8 cellular contexts compared by ENCODE assay signal in the genomic region with DNA sequence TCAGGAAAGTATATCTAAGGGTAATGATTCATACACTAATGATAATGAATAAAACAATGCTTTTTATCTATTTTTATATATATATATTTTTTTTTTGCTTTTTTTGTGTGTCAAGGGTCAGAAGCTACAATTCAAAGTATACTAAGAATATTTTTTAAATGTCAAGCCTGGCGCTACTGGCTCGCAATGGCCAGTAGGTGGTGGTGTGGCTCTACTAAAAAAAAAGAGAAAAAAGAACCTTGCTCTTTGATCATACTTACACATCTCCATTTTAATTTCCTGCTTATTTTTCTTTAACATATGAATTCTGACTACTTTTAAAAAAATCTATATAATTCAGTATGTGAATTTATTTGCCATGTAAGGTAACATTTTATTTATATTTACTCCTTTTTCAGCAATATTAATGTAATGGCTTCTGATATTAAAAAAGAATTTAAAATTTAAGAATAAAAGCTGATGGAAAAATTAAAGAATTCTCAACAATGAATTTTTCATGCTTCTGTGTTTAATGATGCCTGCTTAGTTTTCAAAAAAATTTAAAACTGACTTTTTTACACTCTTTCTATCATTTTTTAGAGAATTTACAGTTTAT.
A peak's percentile ranks its signal among the peaks of the same experiment; 100 is the strongest.
DNase-seq lines count a peak whose midpoint lies in the region; ATAC-seq and TF ChIP-seq lines count a peak whose summit lies in the region.

No MANE protein-coding gene starts in this region.

- H3K27me3 ChIP-seq in OCI-LY3 (ENCODE audit: low read depth, low read length) (no peaks in the 10 kb centered on the region), aorta (ENCODE audit: control insufficient read depth in 1 of 2, insufficient read depth in 2 of 2, low read length in 1 of 2) (no peaks in the 10 kb centered on the region)

- no peak overlapping the region for H2AFZ ChIP-seq in OCI-LY3 (ENCODE audit: low read depth, low read length)

- 0% methylated on average over 2 of the region's 2 CpGs for WGBS in aorta, 2 donors

- H4K20me1 ChIP-seq in OCI-LY3 (ENCODE audit: insufficient read depth, low read length), result no peaks in the 10 kb centered on the region

- peaks cover 32% of the 10 kb centered on the region for H3K4me1 Mint-ChIP-seq in chondrocyte (ENCODE audit: low read depth)

- DNase-seq in DMS53 treated with DMSO at 0.1 percent for 48 hours (lab: John Stamatoyannopoulos, UW; ENCODE audit: unreplicated experiment) (peak; percentile 75), chondrocyte (ENCODE audit: low spot score) (no peak), lung microvascular endothelial cell (ENCODE audit: low read depth in 2 of 2) (peak; percentile 58 to 65), aorta (no peak)

- H3K79me2 ChIP-seq in OCI-LY3 (ENCODE audit: low read length), result no peaks in the 10 kb centered on the region

- peaks cover 6% of the 10 kb centered on the region for H3K9me3 Mint-ChIP-seq in chondrocyte (ENCODE audit: low read depth)

- H3K4me3 Mint-ChIP-seq in chondrocyte (ENCODE audit: unreplicated experiment), result no peak overlapping the region

- H3K36me3 ChIP-seq in OCI-LY3 (replicated peaks; ENCODE audit: low read depth, low read length), result no peaks in the 10 kb centered on the region
- no peaks in the 10 kb centered on the region for H3K36me3 ChIP-seq in aorta (ENCODE audit: control insufficient read depth in 1 of 2, insufficient read depth in 2 of 2, low read length in 1 of 2)

- H3K27me3 Mint-ChIP-seq in chondrocyte (ENCODE audit: low read depth), result no peaks in the 10 kb centered on the region

- H3K9me3 ChIP-seq in OCI-LY3 (ENCODE audit: insufficient read depth, low read length) (no peaks in the 10 kb centered on the region), aorta (ENCODE audit: control insufficient read depth, low read length) (no peaks in the 10 kb centered on the region)

- no peak overlapping the region for H3K27ac Mint-ChIP-seq in chondrocyte (ENCODE audit: unreplicated experiment)

- H3K4me3 ChIP-seq in OCI-LY3 (ENCODE audit: low read length) (no peak overlapping the region), aorta (ENCODE audit: low read length in 2 of 2) (no peak overlapping the region)

- no peak overlapping the region for H3K27ac ChIP-seq in OCI-LY3 (ENCODE audit: low read length)
- H3K27ac ChIP-seq in aorta (ENCODE audit: low read depth in 1 of 2, low read length in 2 of 2), result no peak overlapping the region

- H3K9ac ChIP-seq in OCI-LY3 (ENCODE audit: low read length), result no peak overlapping the region

- no peak overlapping the region for H3K4me2 ChIP-seq in OCI-LY3 (ENCODE audit: low read length)

- H3K4me1 ChIP-seq in OCI-LY3 (ENCODE audit: low read length) (no peaks in the 10 kb centered on the region), aorta (ENCODE audit: control insufficient read depth in 1 of 2, insufficient read depth in 2 of 2, low read length in 2 of 2) (no peaks in the 10 kb centered on the region)

- ATAC-seq in GM19372 (IDR thresholded peaks at IDR 0.05; ENCODE audit: low read depth, unreplicated experiment), result peak; percentile 76
- peak; percentile 86 for ATAC-seq in HG03520 (IDR thresholded peaks at IDR 0.05; ENCODE audit: unreplicated experiment)
- peak; percentile 82 for ATAC-seq in aorta (ENCODE audit: low FRiP score)
- no peak for ATAC-seq in GM19397 (IDR thresholded peaks at IDR 0.05; ENCODE audit: unreplicated experiment)

- peaks cover 4% of the 10 kb centered on the region for H3K36me3 Mint-ChIP-seq in chondrocyte (ENCODE audit: low read depth)

- intact Hi-C loops in aorta (cut with DNase I), result loop anchor here (5.0 to 10.0 kb wide), 5 partner anchors 260 to 890 kb away; no protein-coding TSS in a partner anchor

- TF ChIP-seq CTCF in OCI-LY3 (IDR thresholded peaks at IDR 0.05; ENCODE audit: low read depth, low read length) (peak; percentile 62), chondrocyte (IDR thresholded peaks at IDR 0.05) (peak; percentile 95)

Comparison
In these comparisons a context has a peak if more than half of its experiments do, and no peak if none do; other contexts are left out.
1. DNase-seq: peak in DMS53 treated with DMSO at 0.1 percent for 48 hours (single experiment) and lung microvascular endothelial cell (2 of 2); none in chondrocyte (single experiment) and aorta (0 of 2).